Comparison of ENCODE assay signal across 14 cellular contexts in the genomic region with DNA sequence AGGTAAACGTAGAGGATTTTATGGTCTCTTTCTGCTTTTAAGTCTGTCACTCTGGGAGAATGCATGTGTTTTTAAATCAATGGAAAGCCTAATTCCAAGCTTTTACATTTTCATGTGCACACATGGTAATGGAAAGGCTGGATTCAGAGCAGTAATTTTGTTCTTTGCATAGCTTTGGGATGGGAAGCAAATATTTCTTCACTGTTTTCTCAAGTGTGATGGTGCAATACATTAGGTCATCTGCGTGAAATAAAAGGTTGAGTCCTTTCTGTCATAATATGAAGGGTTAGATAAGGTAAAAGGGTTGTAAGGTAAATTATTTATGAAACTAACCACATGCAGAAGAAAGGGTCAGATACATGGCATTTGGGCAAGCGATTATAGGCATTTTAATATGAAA.
"Had no signal": no experiment of that assay in that cellular context is flagged by ENCODE, and none has a peak within 500 bp of the region (broad histone marks: within the 10 kb centered on the region; RNA-seq: fewer than 3 reads in every experiment).

No MANE protein-coding gene starts in this region.

- H3K27me3 Mint-ChIP-seq: activated naive CD8-positive, alpha-beta T cell treated with anti-CD3 and anti-CD28 coated beads for 36 hours had no signal

- H3K4me3 ChIP-seq: ascending aorta, colonic mucosa, hepatocyte, lung, mucosa of descending colon, tibial artery, vagina had no signal

- ATAC-seq: mucosa of descending colon; naive thymus-derived CD8-positive, alpha-beta T cell; right cardiac atrium; stimulated activated effector memory CD8-positive, alpha-beta T cell treated with anti-CD3 and anti-CD28 coated beads, Interleukin-12 subunit alpha, Interleukin-12 subunit beta, amount 100 ng/mL, for 72 hours had no signal

- H3K27ac Mint-ChIP-seq: activated naive CD8-positive, alpha-beta T cell treated with anti-CD3 and anti-CD28 coated beads for 36 hours; naive thymus-derived CD8-positive, alpha-beta T cell; stimulated activated effector memory CD8-positive, alpha-beta T cell treated with anti-CD3 and anti-CD28 coated beads, Interleukin-12 subunit alpha, Interleukin-12 subunit beta, amount 100 ng/mL, for 72 hours had no signal

- H3K4me3 Mint-ChIP-seq: activated naive CD8-positive, alpha-beta T cell treated with anti-CD3 and anti-CD28 coated beads for 36 hours; naive thymus-derived CD8-positive, alpha-beta T cell; stimulated activated effector memory CD8-positive, alpha-beta T cell treated with anti-CD3 and anti-CD28 coated beads, Interleukin-12 subunit alpha, Interleukin-12 subunit beta, amount 100 ng/mL, for 72 hours had no signal

- H3K9me3 ChIP-seq: ascending aorta, colonic mucosa, mucosa of descending colon, tibial artery, vagina had no signal

- H3K27me3 ChIP-seq: ascending aorta, colonic mucosa, hepatocyte, tibial artery, vagina had no signal

- H3K4me1 Mint-ChIP-seq: activated naive CD8-positive, alpha-beta T cell treated with anti-CD3 and anti-CD28 coated beads for 36 hours; naive thymus-derived CD8-positive, alpha-beta T cell; stimulated activated effector memory CD8-positive, alpha-beta T cell treated with anti-CD3 and anti-CD28 coated beads, Interleukin-12 subunit alpha, Interleukin-12 subunit beta, amount 100 ng/mL, for 72 hours had no signal

- H3K36me3 Mint-ChIP-seq: activated naive CD8-positive, alpha-beta T cell treated with anti-CD3 and anti-CD28 coated beads for 36 hours; naive thymus-derived CD8-positive, alpha-beta T cell; stimulated activated effector memory CD8-positive, alpha-beta T cell treated with anti-CD3 and anti-CD28 coated beads, Interleukin-12 subunit alpha, Interleukin-12 subunit beta, amount 100 ng/mL, for 72 hours had no signal

- H3K9me3 Mint-ChIP-seq: activated naive CD8-positive, alpha-beta T cell treated with anti-CD3 and anti-CD28 coated beads for 36 hours had no signal

- H3K36me3 ChIP-seq: ascending aorta, colonic mucosa, tibial artery, vagina had no signal

- H3K79me2 ChIP-seq: hepatocyte had no signal

- H3K4me2 ChIP-seq: hepatocyte had no signal

- H2AFZ ChIP-seq: hepatocyte had no signal

- H3K4me1 ChIP-seq: colonic mucosa had no signal

- DNase-seq: activated CD4-positive, alpha-beta T cell treated with anti-CD3 and anti-CD28 coated beads, Interleukin-2, amount 50 U/mL, for 1 hour; activated gamma-delta T cell; activated naive CD8-positive, alpha-beta T cell treated with anti-CD3 and anti-CD28 coated beads for 36 hours; activated T-cell treated with anti-CD3 and anti-CD28 coated beads, Interleukin-2, amount 50 U/mL, for 48 hours; colonic mucosa; mucosa of descending colon; naive thymus-derived CD8-positive, alpha-beta T cell; right cardiac atrium; tibial artery had no signal

- H3K27ac ChIP-seq: ascending aorta, colonic mucosa, hepatocyte, tibial artery, vagina had no signal
